Comparison of ENCODE assay signal across 1 cellular context in the genomic region with DNA sequence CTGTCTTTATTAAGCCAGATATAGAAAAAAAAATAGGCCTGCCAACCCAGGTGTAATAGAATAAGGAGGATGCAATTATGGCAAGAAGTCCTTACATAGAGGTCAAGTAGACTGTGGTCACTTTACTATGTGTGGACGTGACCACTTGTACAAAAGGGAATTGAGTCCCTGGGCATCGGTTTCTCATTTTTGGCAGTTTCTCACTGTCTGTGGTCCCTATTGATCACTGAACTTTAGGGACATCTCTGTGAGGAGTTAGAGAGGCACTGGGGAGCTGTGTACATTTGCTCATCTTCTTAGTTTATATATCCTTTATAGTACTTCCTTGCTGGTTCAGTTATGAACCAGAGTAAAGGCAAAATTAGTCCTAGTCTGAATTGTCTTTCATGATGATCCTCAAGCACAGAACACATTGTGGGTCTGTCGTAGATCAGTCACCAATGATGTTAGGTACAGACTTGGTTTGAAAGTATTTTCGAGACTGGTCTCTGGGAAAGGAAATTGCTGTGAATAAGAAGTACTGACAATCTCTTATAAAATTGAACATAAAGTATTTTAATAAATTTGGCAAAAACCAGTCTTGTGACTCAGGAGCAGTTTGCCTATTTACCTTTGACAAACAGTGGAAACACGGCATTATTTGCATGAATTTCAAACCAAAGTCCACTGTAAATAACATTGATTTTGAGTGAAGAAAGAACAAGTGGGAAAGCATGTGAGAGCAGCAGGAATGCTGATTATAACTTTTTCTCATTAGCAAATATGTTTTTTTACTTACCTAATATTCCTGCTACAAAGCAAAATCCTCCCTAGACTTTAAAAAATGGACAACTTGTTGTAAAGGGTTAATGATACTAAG.
A peak's percentile ranks its signal among the peaks of the same experiment; 100 is the strongest.
TF ChIP-seq lines count a peak whose summit lies in the region.

No MANE protein-coding gene starts in this region.

TF ChIP-seq in HepG2, 621 proteins besides CTCF, POLR2A, EP300 and RAD21 (continued from another document):
- TF ChIP-seq, protein P1, sequence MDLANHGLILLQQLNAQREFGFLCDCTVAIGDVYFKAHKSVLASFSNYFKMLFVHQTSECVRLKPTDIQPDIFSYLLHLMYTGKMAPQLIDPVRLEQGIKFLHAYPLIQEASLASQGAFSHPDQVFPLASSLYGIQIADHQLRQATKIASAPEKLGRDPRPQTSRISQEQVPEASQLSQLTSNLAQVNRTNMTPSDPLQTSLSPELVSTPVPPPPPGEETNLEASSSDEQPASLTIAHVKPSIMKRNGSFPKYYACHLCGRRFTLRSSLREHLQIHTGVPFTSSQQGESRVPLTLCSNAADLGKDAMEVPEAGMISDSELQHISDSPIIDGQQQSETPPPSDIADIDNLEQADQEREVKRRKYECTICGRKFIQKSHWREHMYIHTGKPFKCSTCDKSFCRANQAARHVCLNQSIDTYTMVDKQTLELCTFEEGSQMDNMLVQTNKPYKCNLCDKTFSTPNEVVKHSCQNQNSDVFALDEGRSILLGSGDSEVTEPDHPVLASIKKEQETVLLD (CRISPR knock-in tag; IDR thresholded peaks at IDR 0.05; ENCODE audit: low read depth), result no peak
- TF ChIP-seq, protein P2, sequence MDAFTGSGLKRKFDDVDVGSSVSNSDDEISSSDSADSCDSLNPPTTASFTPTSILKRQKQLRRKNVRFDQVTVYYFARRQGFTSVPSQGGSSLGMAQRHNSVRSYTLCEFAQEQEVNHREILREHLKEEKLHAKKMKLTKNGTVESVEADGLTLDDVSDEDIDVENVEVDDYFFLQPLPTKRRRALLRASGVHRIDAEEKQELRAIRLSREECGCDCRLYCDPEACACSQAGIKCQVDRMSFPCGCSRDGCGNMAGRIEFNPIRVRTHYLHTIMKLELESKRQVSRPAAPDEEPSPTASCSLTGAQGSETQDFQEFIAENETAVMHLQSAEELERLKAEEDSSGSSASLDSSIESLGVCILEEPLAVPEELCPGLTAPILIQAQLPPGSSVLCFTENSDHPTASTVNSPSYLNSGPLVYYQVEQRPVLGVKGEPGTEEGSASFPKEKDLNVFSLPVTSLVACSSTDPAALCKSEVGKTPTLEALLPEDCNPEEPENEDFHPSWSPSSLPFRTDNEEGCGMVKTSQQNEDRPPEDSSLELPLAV (CRISPR knock-in tag; conservative IDR thresholded peaks at IDR 0.05; ENCODE audit: low read depth), result no peak
- no peak for TF ChIP-seq PHF8 (CRISPR knock-in tag; IDR thresholded peaks at IDR 0.05)
- TF ChIP-seq NR2F1 (CRISPR knock-in tag; IDR thresholded peaks at IDR 0.05), result no peak
- TF ChIP-seq, protein P3, sequence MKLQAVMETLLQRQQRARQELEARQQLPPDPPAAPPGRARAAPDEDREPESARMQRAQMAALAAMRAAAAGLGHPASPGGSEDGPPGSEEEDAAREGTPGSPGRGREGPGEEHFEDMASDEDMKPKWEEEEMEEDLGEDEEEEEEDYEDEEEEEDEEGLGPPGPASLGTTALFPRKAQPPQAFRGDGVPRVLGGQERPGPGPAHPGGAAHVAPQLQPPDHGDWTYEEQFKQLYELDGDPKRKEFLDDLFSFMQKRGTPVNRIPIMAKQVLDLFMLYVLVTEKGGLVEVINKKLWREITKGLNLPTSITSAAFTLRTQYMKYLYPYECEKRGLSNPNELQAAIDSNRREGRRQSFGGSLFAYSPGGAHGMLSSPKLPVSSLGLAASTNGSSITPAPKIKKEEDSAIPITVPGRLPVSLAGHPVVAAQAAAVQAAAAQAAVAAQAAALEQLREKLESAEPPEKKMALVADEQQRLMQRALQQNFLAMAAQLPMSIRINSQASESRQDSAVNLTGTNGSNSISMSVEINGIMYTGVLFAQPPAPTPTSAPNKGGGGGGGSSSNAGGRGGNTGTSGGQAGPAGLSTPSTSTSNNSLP (IDR thresholded peaks at IDR 0.05; ENCODE audit: low read depth, low read length), result 0 out of 2 replicates have a peak, but pooled peaks have one; percentile 16
- 0 out of 2 replicates have a peak, but pooled peaks have one; percentile 14 for TF ChIP-seq FOXA3 (CRISPR knock-in tag; IDR thresholded peaks at IDR 0.05)
- no peak for TF ChIP-seq MEIS2 (CRISPR knock-in tag; IDR thresholded peaks at IDR 0.05)
- TF ChIP-seq MAF1 (CRISPR knock-in tag; IDR thresholded peaks at IDR 0.05; ENCODE audit: borderline replicate concordance), result no peak
- peak; percentile 43; the same call in 1 of the 2 replicates for TF ChIP-seq FOXA1 (IDR thresholded peaks at IDR 0.05)
- TF ChIP-seq FOXA1 (CRISPR knock-in tag; IDR thresholded peaks at IDR 0.05), result no peak
- no peak for TF ChIP-seq ZNF44 (CRISPR knock-in tag; IDR thresholded peaks at IDR 0.05)
- TF ChIP-seq NFIC (IDR thresholded peaks at IDR 0.05; ENCODE audit: low read length), result no peak
- TF ChIP-seq PHF20 (CRISPR knock-in tag; IDR thresholded peaks at IDR 0.05), result no peak
- no peak for TF ChIP-seq ZNF569 (CRISPR knock-in tag; IDR thresholded peaks at IDR 0.05; ENCODE audit: borderline replicate concordance)
- no peak for TF ChIP-seq STAT5B (CRISPR knock-in tag; IDR thresholded peaks at IDR 0.05)
- TF ChIP-seq, protein P4, sequence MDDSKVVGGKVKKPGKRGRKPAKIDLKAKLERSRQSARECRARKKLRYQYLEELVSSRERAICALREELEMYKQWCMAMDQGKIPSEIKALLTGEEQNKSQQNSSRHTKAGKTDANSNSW (CRISPR knock-in tag; IDR thresholded peaks at IDR 0.05; ENCODE audit: borderline replicate concordance), result no peak
- no peak for TF ChIP-seq ZBTB7B (CRISPR knock-in tag; IDR thresholded peaks at IDR 0.05)
- TF ChIP-seq RCOR2 (CRISPR knock-in tag; IDR thresholded peaks at IDR 0.05), result no peak
- peak in 1 of 2 experiments; percentile 26; a peak in 1 of 4 replicates for TF ChIP-seq MAFK (conservative IDR thresholded peaks at IDR 0.05 in 1 of 2, IDR thresholded peaks at IDR 0.05 in 1 of 2; ENCODE audit: low read length in 2 of 2)
- TF ChIP-seq, protein P5, sequence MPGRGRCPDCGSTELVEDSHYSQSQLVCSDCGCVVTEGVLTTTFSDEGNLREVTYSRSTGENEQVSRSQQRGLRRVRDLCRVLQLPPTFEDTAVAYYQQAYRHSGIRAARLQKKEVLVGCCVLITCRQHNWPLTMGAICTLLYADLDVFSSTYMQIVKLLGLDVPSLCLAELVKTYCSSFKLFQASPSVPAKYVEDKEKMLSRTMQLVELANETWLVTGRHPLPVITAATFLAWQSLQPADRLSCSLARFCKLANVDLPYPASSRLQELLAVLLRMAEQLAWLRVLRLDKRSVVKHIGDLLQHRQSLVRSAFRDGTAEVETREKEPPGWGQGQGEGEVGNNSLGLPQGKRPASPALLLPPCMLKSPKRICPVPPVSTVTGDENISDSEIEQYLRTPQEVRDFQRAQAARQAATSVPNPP (CRISPR knock-in tag; IDR thresholded peaks at IDR 0.05), result no peak
- TF ChIP-seq ZFP62 (CRISPR knock-in tag; IDR thresholded peaks at IDR 0.05), result no peak
- no peak for TF ChIP-seq AHR (CRISPR knock-in tag; IDR thresholded peaks at IDR 0.05)
